In the genomic region with DNA sequence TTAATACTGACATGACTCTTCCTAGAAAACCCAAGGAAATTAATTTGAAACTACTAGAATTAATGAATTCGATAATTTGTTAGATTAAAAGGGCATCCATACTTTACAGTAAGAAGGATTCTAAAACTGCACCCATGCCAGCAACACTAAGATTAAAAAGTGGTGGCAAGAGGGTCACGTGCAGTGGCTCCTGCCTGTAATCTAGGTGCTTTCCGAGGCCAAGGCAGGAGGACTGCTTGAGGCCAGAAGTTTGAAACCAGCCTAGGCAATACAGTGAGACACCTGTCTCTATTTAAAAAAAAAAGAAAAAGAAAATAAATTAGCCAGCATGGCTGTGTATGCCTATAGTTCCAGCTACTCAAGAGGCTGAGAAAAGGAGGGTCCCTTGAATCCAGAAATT, we compare ENCODE assay signal across 37 cellular contexts.
"Had no signal": no experiment of that assay in that cellular context is flagged by ENCODE, and none has a peak within 500 bp of the region (broad histone marks: within the 10 kb centered on the region; RNA-seq: fewer than 3 reads in every experiment).

No MANE protein-coding gene starts in this region.

- H3K27ac ChIP-seq: adrenal gland, body of pancreas, brain microvascular endothelial cell, breast epithelium, VCaP had no signal

- H3K9me3 ChIP-seq: adrenal gland, body of pancreas, breast epithelium had no signal

- H3K36me3 ChIP-seq: adrenal gland, brain microvascular endothelial cell, breast epithelium had no signal

- ATAC-seq: activated CD8-positive, alpha-beta T cell treated with anti-CD3 and anti-CD28 coated beads for 36 hours; activated naive CD4-positive, alpha-beta T cell treated with anti-CD3 and anti-CD28 coated beads, Interleukin-2, amount 50 U/mL, for 72 hours; activated T-cell treated with anti-CD3 and anti-CD28 coated beads, Interleukin-2, amount 50 U/mL, for 4 hours; activated T-cell treated with anti-CD3 and anti-CD28 coated beads, Interleukin-2, amount 50 U/mL, for 72 hours; activated T-helper 17 cell treated with anti-CD3 and anti-CD28 coated beads, Interleukin-2, amount 50 U/mL, for 72 hours; body of pancreas had no signal

- H3K4me1 ChIP-seq: body of pancreas, breast epithelium had no signal

- H3K27me3 Mint-ChIP-seq: activated B cell treated with CpG ODN at 0.5 μM for 24 hours; activated CD4-positive, alpha-beta memory T cell treated with anti-CD3 and anti-CD28 coated beads for 36 hours; activated CD4-positive, alpha-beta T cell treated with anti-CD3 and anti-CD28 coated beads, Interleukin-2, amount 10 ng/mL, durations not matched to agents 24 days and 14 days; activated CD8-positive, alpha-beta T cell treated with anti-CD3 and anti-CD28 coated beads for 36 hours; activated naive CD8-positive, alpha-beta T cell treated with anti-CD3 and anti-CD28 coated beads for 36 hours; activated T-helper 17 cell treated with anti-CD3 and anti-CD28 coated beads, Interleukin-2, amount 50 U/mL, for 72 hours had no signal

- H3K27ac Mint-ChIP-seq: activated B cell treated with CpG ODN at 0.5 μM for 24 hours; activated CD4-positive, alpha-beta memory T cell treated with anti-CD3 and anti-CD28 coated beads for 36 hours; activated CD4-positive, alpha-beta T cell treated with anti-CD3 and anti-CD28 coated beads, Interleukin-2, amount 10 ng/mL, durations not matched to agents 24 days and 14 days; activated CD8-positive, alpha-beta T cell treated with anti-CD3 and anti-CD28 coated beads for 36 hours; activated naive CD4-positive, alpha-beta T cell treated with anti-CD3 and anti-CD28 coated beads for 36 hours; activated naive CD4-positive, alpha-beta T cell treated with anti-CD3 and anti-CD28 coated beads, Interleukin-2, amount 50 U/mL, for 72 hours; activated naive CD8-positive, alpha-beta T cell treated with anti-CD3 and anti-CD28 coated beads for 36 hours; activated T-cell treated with anti-CD3 and anti-CD28 coated beads, Interleukin-2, amount 50 U/mL, for 72 hours; activated T-helper 1 cell treated with anti-CD3 and anti-CD28 coated beads, Interleukin-12 subunit alpha, Interleukin-12 subunit beta, Interleukin-2, Interleukin-4 antibody, amounts not matched to agents 30 ng/mL and 10 ng/mL and 1 ng/mL, durations not matched to agents 14 hours and 24 hours and 36 hours; activated T-helper 17 cell treated with anti-CD3 and anti-CD28 coated beads, Interleukin-2, amount 50 U/mL, for 72 hours; T-helper 1 cell treated with Interleukin-12 subunit alpha and Interleukin-12 subunit beta and Interleukin-4 antibody, amounts not matched to agents 30 μg/mL and 1 μg/mL, for 36 hours; T-helper 2 cell treated with Interferon-gamma antibody and Interleukin-4, amounts not matched to agents 5 μg/mL and 100 μg/mL, for 36 hours had no signal

- H3K27me3 ChIP-seq: adrenal gland, body of pancreas, brain microvascular endothelial cell, breast epithelium had no signal

- DNase-seq: activated B cell treated with CpG ODN at 0.5 μM for 24 hours; activated CD4-positive, alpha-beta memory T cell treated with anti-CD3 and anti-CD28 coated beads for 36 hours; activated CD4-positive, alpha-beta T cell treated with anti-CD3 and anti-CD28 coated beads for 4 hours; activated CD4-positive, alpha-beta T cell treated with anti-CD3 and anti-CD28 coated beads, Interleukin-2, amount 10 ng/mL, durations not matched to agents 24 days and 14 days; activated CD4-positive, alpha-beta T cell treated with anti-CD3 and anti-CD28 coated beads, Interleukin-2, amount 50 U/mL, for 1 hour; activated CD4-positive, alpha-beta T cell treated with anti-CD3 and anti-CD28 coated beads, Interleukin-2, amount 50 U/mL, for 4 hours; activated CD4-positive, CD25-positive, alpha-beta regulatory T cell treated with anti-CD3 and anti-CD28 coated beads, Interleukin-2, amount 50 U/mL, for 72 hours; activated CD8-positive, alpha-beta memory T cell treated with anti-CD3 and anti-CD28 coated beads, Interleukin-2, amount 50 U/mL, for 4 hours; activated CD8-positive, alpha-beta T cell treated with anti-CD3 and anti-CD28 coated beads for 36 hours; activated effector memory CD4-positive, alpha-beta T cell treated with anti-CD3 and anti-CD28 coated beads, Interleukin-2, amount 50 U/mL, for 16 hours; activated gamma-delta T cell treated with Interleukin-2 at 50 U/mL for 16 hours; activated naive CD4-positive, alpha-beta T cell; activated naive CD4-positive, alpha-beta T cell treated with anti-CD3 and anti-CD28 coated beads for 36 hours; activated naive CD4-positive, alpha-beta T cell treated with anti-CD3 and anti-CD28 coated beads, Interleukin-2, amount 50 U/mL, for 16 hours; activated naive CD8-positive, alpha-beta T cell treated with anti-CD3 and anti-CD28 coated beads for 36 hours; activated T-cell treated with anti-CD3 and anti-CD28 coated beads for 4 hours; activated T-cell treated with anti-CD3 and anti-CD28 coated beads, Interleukin-2, amount 50 U/mL, for 1 hour; activated T-cell treated with anti-CD3 and anti-CD28 coated beads, Interleukin-2, amount 50 U/mL, for 4 hours; activated T-cell treated with anti-CD3 and anti-CD28 coated beads, Interleukin-2, amount 50 U/mL, for 72 hours; adrenal gland; amniotic stem cell; aorta; body of pancreas; brain microvascular endothelial cell; central memory CD4-positive, alpha-beta T cell; T-helper 1 cell; T-helper 2 cell; T-helper 9 cell had no signal

- H3K4me3 Mint-ChIP-seq: activated B cell treated with CpG ODN at 0.5 μM for 24 hours; activated CD4-positive, alpha-beta memory T cell treated with anti-CD3 and anti-CD28 coated beads for 36 hours; activated CD4-positive, alpha-beta T cell treated with anti-CD3 and anti-CD28 coated beads, Interleukin-2, amount 10 ng/mL, durations not matched to agents 24 days and 14 days; activated CD8-positive, alpha-beta T cell treated with anti-CD3 and anti-CD28 coated beads for 36 hours; activated naive CD4-positive, alpha-beta T cell treated with anti-CD3 and anti-CD28 coated beads for 36 hours; activated naive CD8-positive, alpha-beta T cell treated with anti-CD3 and anti-CD28 coated beads for 36 hours; activated T-cell treated with anti-CD3 and anti-CD28 coated beads, Interleukin-2, amount 50 U/mL, for 4 hours; activated T-cell treated with anti-CD3 and anti-CD28 coated beads, Interleukin-2, amount 50 U/mL, for 72 hours; activated T-helper 1 cell treated with anti-CD3 and anti-CD28 coated beads, Interleukin-12 subunit alpha, Interleukin-12 subunit beta, Interleukin-2, Interleukin-4 antibody, amounts not matched to agents 30 ng/mL and 10 ng/mL and 1 ng/mL, durations not matched to agents 14 hours and 24 hours and 36 hours; activated T-helper 17 cell treated with anti-CD3 and anti-CD28 coated beads, Interleukin-2, amount 50 U/mL, for 72 hours; T-helper 1 cell treated with Interleukin-12 subunit alpha and Interleukin-12 subunit beta and Interleukin-4 antibody, amounts not matched to agents 30 μg/mL and 1 μg/mL, for 36 hours; T-helper 2 cell treated with Interferon-gamma antibody and Interleukin-4, amounts not matched to agents 5 μg/mL and 100 μg/mL, for 36 hours had no signal

- H3K36me3 Mint-ChIP-seq: activated CD4-positive, alpha-beta memory T cell treated with anti-CD3 and anti-CD28 coated beads for 36 hours; activated naive CD4-positive, alpha-beta T cell treated with anti-CD3 and anti-CD28 coated beads, Interleukin-2, amount 50 U/mL, for 72 hours; activated naive CD8-positive, alpha-beta T cell treated with anti-CD3 and anti-CD28 coated beads for 36 hours had no signal

- H3K4me3 ChIP-seq: adrenal gland, body of pancreas, breast epithelium had no signal

- FAIRE-seq: astrocyte, TTC549 had no signal

- H3K9me3 Mint-ChIP-seq: activated B cell treated with CpG ODN at 0.5 μM for 24 hours; activated CD4-positive, alpha-beta memory T cell treated with anti-CD3 and anti-CD28 coated beads for 36 hours; activated CD4-positive, alpha-beta T cell treated with anti-CD3 and anti-CD28 coated beads, Interleukin-2, amount 10 ng/mL, durations not matched to agents 24 days and 14 days; activated CD8-positive, alpha-beta T cell treated with anti-CD3 and anti-CD28 coated beads for 36 hours; activated naive CD4-positive, alpha-beta T cell treated with anti-CD3 and anti-CD28 coated beads for 36 hours; activated naive CD4-positive, alpha-beta T cell treated with anti-CD3 and anti-CD28 coated beads, Interleukin-2, amount 50 U/mL, for 72 hours; activated naive CD8-positive, alpha-beta T cell treated with anti-CD3 and anti-CD28 coated beads for 36 hours; activated T-cell treated with anti-CD3 and anti-CD28 coated beads, Interleukin-2, amount 50 U/mL, for 4 hours; activated T-cell treated with anti-CD3 and anti-CD28 coated beads, Interleukin-2, amount 50 U/mL, for 72 hours; activated T-helper 1 cell treated with anti-CD3 and anti-CD28 coated beads, Interleukin-12 subunit alpha, Interleukin-12 subunit beta, Interleukin-2, Interleukin-4 antibody, amounts not matched to agents 30 ng/mL and 10 ng/mL and 1 ng/mL, durations not matched to agents 14 hours and 24 hours and 36 hours; activated T-helper 17 cell treated with anti-CD3 and anti-CD28 coated beads, Interleukin-2, amount 50 U/mL, for 72 hours; T-helper 1 cell treated with Interleukin-12 subunit alpha and Interleukin-12 subunit beta and Interleukin-4 antibody, amounts not matched to agents 30 μg/mL and 1 μg/mL, for 36 hours; T-helper 2 cell treated with Interferon-gamma antibody and Interleukin-4, amounts not matched to agents 5 μg/mL and 100 μg/mL, for 36 hours had no signal
